11 cellular contexts compared by ENCODE assay signal in genomic region chr9:129150122-129150521, GRCh38.
"Had no signal": no experiment of that assay in that cellular context is flagged by ENCODE, and none has a peak within 500 bp of the region (broad histone marks: within the 10 kb centered on the region; RNA-seq: fewer than 3 reads in every experiment).

No MANE protein-coding gene starts in this region.

- H3K27me3 ChIP-seq: thyroid gland, vagina had no signal

- H3K9me3 ChIP-seq: SK-N-SH, thyroid gland, vagina had no signal

- H3K4me2 ChIP-seq: SK-N-SH had no signal

- H3K9me3 Mint-ChIP-seq: central memory CD8-positive, alpha-beta T cell; naive thymus-derived CD4-positive, alpha-beta T cell had no signal

- H3K27me3 Mint-ChIP-seq: central memory CD8-positive, alpha-beta T cell; naive thymus-derived CD4-positive, alpha-beta T cell had no signal

- H3K9ac ChIP-seq: SK-N-SH had no signal

- H3K4me3 Mint-ChIP-seq: central memory CD8-positive, alpha-beta T cell; naive thymus-derived CD4-positive, alpha-beta T cell had no signal

- H3K27ac ChIP-seq: thyroid gland had no signal

- DNase-seq: activated CD4-positive, alpha-beta T cell treated with anti-CD3 and anti-CD28 coated beads, Interleukin-2, amount 50 U/mL, for 1 hour; activated naive CD4-positive, alpha-beta T cell; activated T-cell treated with anti-CD3 and anti-CD28 coated beads, Interleukin-2, amount 50 U/mL, for 48 hours; dermis blood vessel endothelial cell; mammary epithelial cell; naive thymus-derived CD4-positive, alpha-beta T cell; SK-N-SH; T-helper 2 cell; thyroid gland had no signal
